Comparison of ENCODE assay signal across 1 cellular context in genomic region chr17:6712854-6713129, GRCh38.
TF ChIP-seq lines count a peak whose summit lies in the region.

No MANE protein-coding gene starts in this region.

TF ChIP-seq in WTC11, 78 proteins besides CTCF, POLR2A, EP300 and RAD21 (continued from another document):
- TF ChIP-seq ZNF281 (CRISPR knock-in tag; IDR thresholded peaks at IDR 0.05) (no peak), MYBL2 (CRISPR knock-in tag; IDR thresholded peaks at IDR 0.05) (no peak), NR1H2 (CRISPR knock-in tag; IDR thresholded peaks at IDR 0.05) (no peak), JAZF1 (CRISPR knock-in tag; IDR thresholded peaks at IDR 0.05) (no peak), NFYB (CRISPR knock-in tag; conservative IDR thresholded peaks at IDR 0.05; ENCODE audit: low read depth) (no peak), HMGXB4 (CRISPR knock-in tag; IDR thresholded peaks at IDR 0.05) (no peak), ZNF232 (CRISPR knock-in tag; IDR thresholded peaks at IDR 0.05) (no peak), GTF2I (CRISPR knock-in tag; conservative IDR thresholded peaks at IDR 0.05) (no peak), ELF4 (CRISPR knock-in tag; IDR thresholded peaks at IDR 0.05; ENCODE audit: low read depth) (no peak), TEAD1 (CRISPR knock-in tag; IDR thresholded peaks at IDR 0.05) (no peak), ERG (CRISPR knock-in tag; IDR thresholded peaks at IDR 0.05) (no peak), ESRRA (CRISPR knock-in tag; IDR thresholded peaks at IDR 0.05; ENCODE audit: borderline replicate concordance) (no peak), KAT7 (CRISPR knock-in tag; IDR thresholded peaks at IDR 0.05; ENCODE audit: borderline replicate concordance) (no peak), OVOL2 (CRISPR knock-in tag; IDR thresholded peaks at IDR 0.05; ENCODE audit: borderline replicate concordance) (no peak), E2F1 (CRISPR knock-in tag; IDR thresholded peaks at IDR 0.05) (no peak)
- TF ChIP-seq, protein P1, sequence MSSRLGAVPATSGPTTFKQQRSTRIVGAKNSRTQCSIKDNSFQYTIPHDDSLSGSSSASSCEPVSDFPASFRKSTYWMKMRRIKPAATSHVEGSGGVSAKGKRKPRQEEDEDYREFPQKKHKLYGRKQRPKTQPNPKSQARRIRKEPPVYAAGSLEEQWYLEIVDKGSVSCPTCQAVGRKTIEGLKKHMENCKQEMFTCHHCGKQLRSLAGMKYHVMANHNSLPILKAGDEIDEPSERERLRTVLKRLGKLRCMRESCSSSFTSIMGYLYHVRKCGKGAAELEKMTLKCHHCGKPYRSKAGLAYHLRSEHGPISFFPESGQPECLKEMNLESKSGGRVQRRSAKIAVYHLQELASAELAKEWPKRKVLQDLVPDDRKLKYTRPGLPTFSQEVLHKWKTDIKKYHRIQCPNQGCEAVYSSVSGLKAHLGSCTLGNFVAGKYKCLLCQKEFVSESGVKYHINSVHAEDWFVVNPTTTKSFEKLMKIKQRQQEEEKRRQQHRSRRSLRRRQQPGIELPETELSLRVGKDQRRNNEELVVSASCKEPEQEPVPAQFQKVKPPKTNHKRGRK (CRISPR knock-in tag; IDR thresholded peaks at IDR 0.05; ENCODE audit: borderline replicate concordance), result no peak
- TF ChIP-seq, protein P2, sequence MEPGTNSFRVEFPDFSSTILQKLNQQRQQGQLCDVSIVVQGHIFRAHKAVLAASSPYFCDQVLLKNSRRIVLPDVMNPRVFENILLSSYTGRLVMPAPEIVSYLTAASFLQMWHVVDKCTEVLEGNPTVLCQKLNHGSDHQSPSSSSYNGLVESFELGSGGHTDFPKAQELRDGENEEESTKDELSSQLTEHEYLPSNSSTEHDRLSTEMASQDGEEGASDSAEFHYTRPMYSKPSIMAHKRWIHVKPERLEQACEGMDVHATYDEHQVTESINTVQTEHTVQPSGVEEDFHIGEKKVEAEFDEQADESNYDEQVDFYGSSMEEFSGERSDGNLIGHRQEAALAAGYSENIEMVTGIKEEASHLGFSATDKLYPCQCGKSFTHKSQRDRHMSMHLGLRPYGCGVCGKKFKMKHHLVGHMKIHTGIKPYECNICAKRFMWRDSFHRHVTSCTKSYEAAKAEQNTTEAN (CRISPR knock-in tag; IDR thresholded peaks at IDR 0.05), result no peak
- TF ChIP-seq, protein P3, sequence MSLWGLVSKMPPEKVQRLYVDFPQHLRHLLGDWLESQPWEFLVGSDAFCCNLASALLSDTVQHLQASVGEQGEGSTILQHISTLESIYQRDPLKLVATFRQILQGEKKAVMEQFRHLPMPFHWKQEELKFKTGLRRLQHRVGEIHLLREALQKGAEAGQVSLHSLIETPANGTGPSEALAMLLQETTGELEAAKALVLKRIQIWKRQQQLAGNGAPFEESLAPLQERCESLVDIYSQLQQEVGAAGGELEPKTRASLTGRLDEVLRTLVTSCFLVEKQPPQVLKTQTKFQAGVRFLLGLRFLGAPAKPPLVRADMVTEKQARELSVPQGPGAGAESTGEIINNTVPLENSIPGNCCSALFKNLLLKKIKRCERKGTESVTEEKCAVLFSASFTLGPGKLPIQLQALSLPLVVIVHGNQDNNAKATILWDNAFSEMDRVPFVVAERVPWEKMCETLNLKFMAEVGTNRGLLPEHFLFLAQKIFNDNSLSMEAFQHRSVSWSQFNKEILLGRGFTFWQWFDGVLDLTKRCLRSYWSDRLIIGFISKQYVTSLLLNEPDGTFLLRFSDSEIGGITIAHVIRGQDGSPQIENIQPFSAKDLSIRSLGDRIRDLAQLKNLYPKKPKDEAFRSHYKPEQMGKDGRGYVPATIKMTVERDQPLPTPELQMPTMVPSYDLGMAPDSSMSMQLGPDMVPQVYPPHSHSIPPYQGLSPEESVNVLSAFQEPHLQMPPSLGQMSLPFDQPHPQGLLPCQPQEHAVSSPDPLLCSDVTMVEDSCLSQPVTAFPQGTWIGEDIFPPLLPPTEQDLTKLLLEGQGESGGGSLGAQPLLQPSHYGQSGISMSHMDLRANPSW (CRISPR knock-in tag; conservative IDR thresholded peaks at IDR 0.05; ENCODE audit: low read depth), result no peak
